8 cellular contexts compared by ENCODE assay signal in the genomic region with DNA sequence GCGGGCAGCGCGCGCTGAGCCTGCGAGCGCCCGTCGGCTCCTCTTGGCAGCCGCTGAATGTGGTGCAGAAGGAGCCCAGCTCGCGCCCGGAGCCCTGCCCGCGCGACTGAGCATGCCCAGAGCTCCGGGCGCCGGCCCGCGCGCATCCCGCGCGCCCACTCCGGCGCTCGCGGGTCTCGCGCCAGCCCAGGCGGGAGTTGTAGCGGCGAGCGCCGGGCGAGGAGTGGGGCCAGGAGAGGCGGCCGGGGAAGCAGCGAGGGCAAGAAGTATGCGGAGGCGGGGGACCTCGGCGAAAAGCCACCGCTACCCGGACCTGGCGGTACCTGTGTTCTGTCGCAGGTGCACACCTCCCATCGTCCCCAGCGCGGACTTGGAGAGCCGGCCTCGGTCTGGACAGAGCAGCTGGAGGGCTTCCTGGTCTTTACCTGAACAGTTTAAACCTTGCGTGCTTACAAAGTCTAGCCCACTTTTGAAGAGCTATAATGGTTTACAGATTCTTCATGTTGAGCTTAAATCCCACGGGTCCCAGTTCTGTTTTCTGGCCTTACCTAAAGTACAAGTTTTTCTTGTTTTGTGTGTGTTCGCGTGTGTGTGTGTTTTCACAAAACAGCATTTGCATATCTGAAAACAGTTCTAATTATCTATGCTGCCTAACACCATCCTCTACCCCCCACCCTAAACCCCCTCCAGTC. TPM values are rescaled to one million over a fixed set of nuclear protein-coding genes. Genes with fewer than 3 reads are reported as not detected.
DNase-seq lines count a peak whose midpoint lies in the region; ATAC-seq and TF ChIP-seq lines count a peak whose summit lies in the region.

A gene (minus strand): TSS at position 61 of the 692 bp plus-strand sequence. CDS start 114 bp downstream, outside the sequence.

- H3K27me3 ChIP-seq in BJ (ENCODE audit: control insufficient read depth, insufficient read depth, low read length) (no peaks in the 10 kb centered on the region), OCI-LY1 (ENCODE audit: insufficient read depth, low read length) (no peaks in the 10 kb centered on the region), mammary epithelial cell (ENCODE audit: insufficient read depth, low read length) (no peaks in the 10 kb centered on the region), iPS-20b (ENCODE audit: insufficient read depth, low read length) (peaks cover 42% of the 10 kb centered on the region)

- in situ Hi-C loops in mammary epithelial cell (cut with MboI; ENCODE audit: low sequenced_read_pairs in 2 of 2) = no loop called here

- ATAC-seq in GM18520 (IDR thresholded peaks at IDR 0.05; ENCODE audit: unreplicated experiment) (peak; percentile 27), HG03196 (IDR thresholded peaks at IDR 0.05; ENCODE audit: unreplicated experiment) (peak; percentile 33)

- H3K9ac ChIP-seq in OCI-LY1 (ENCODE audit: low read length) (no peak within 1 kb of the TSS; the same call in 1 of the 2 replicates), mammary epithelial cell (ENCODE audit: insufficient read depth, low read length) (peak within 1 kb of the TSS; percentile 18), iPS-20b (ENCODE audit: low read depth, low read length) (peak within 1 kb of the TSS; percentile 65; the same call in 1 of the 2 replicates)

- H3K27ac ChIP-seq in OCI-LY1 (ENCODE audit: low read depth, low read length, poor library complexity, severe bottlenecking) (no peak within 1 kb of the TSS), mammary epithelial cell (ENCODE audit: insufficient read depth, low read depth, low read length) (no peak within 1 kb of the TSS), iPS-20b (ENCODE audit: low read length) (no peak within 1 kb of the TSS)

- no peaks in the 10 kb centered on the region for H3K9me3 ChIP-seq in OCI-LY1 (ENCODE audit: low read length)
- no peaks in the 10 kb centered on the region for H3K9me3 ChIP-seq in mammary epithelial cell (replicated peaks; ENCODE audit: insufficient read depth, low read length)
- no peaks in the 10 kb centered on the region for H3K9me3 ChIP-seq in iPS-20b (ENCODE audit: insufficient read depth, low read depth, low read length)

- BruUV-seq in mammary epithelial cell (replicated peaks; lab: Mats Ljungman, UMichigan) = no TSS peak

- dilution Hi-C loops in mammary epithelial cell (cut with HindIII; ENCODE audit: low sequenced_read_pairs) = no loop called here

- 10% methylated on average over 11 of the region's 56 CpGs for WGBS in mammary epithelial cell (ENCODE audit: low coverage, missing lambda C conversion rate)

- no peak for DNase-seq in BJ (ENCODE audit: low read depth)
- peak; percentile 54 for DNase-seq in mammary epithelial cell
- DNase-seq in retina = peak; percentile 86
- DNase-seq in H4 (ENCODE audit: low spot score) = no peak

- H4K20me1 ChIP-seq in OCI-LY1 (ENCODE audit: insufficient read depth, low read length) (no peaks in the 10 kb centered on the region), mammary epithelial cell (ENCODE audit: insufficient read depth, low read length) (no peaks in the 10 kb centered on the region)

- no peak within 1 kb of the TSS for H2AFZ ChIP-seq in OCI-LY1 (ENCODE audit: low read length)
- peak within 1 kb of the TSS; percentile 99 for H2AFZ ChIP-seq in mammary epithelial cell (ENCODE audit: low read depth, low read length)

- H3K4me1 ChIP-seq in OCI-LY1 (ENCODE audit: insufficient read depth, low read length, severe bottlenecking) = peaks cover 7% of the 10 kb centered on the region
- H3K4me1 ChIP-seq in mammary epithelial cell (ENCODE audit: insufficient read depth, low read length) = peaks cover 13% of the 10 kb centered on the region
- H3K4me1 ChIP-seq in iPS-20b (ENCODE audit: insufficient read depth, low read length) = peaks cover 13% of the 10 kb centered on the region

- no peaks in the 10 kb centered on the region for H3K36me3 ChIP-seq in BJ (ENCODE audit: control insufficient read depth, insufficient read depth, low read length)
- H3K36me3 ChIP-seq in OCI-LY1 (ENCODE audit: insufficient read depth, low read length) = no peaks in the 10 kb centered on the region
- no peaks in the 10 kb centered on the region for H3K36me3 ChIP-seq in mammary epithelial cell (ENCODE audit: insufficient read depth, low read length)
- H3K36me3 ChIP-seq in iPS-20b (ENCODE audit: insufficient read depth, low read depth, low read length) = no peaks in the 10 kb centered on the region

- H3F3A ChIP-seq in OCI-LY1 (ENCODE audit: insufficient read depth, low read length) = no peaks in the 10 kb centered on the region

- POLR2A ChIA-PET in BJ (lab: Charles Lee) = interaction anchor here (1.1 kb wide), 1 partner anchor 103 kb away, joined by 5 read pairs; no protein-coding TSS in a partner anchor

- intact Hi-C loops in mammary epithelial cell (cut with micrococcal nuclease) = no loop called here

- H3K4me2 ChIP-seq in OCI-LY1 (ENCODE audit: low read length) = peak within 1 kb of the TSS; percentile 64
- H3K4me2 ChIP-seq in mammary epithelial cell (ENCODE audit: insufficient read depth, low read depth, low read length) = peak within 1 kb of the TSS; percentile 98

- H3K9me2 ChIP-seq in OCI-LY1 (ENCODE audit: low read depth, low read length) = no peaks in the 10 kb centered on the region

- CTCF ChIA-PET in BJ (lab: Yijun Ruan, JAX) (interaction anchor here (0.6 to 1.5 kb wide), 6 partner anchors 68 to 156 kb away, joined by 3 to 8 read pairs (median 4); no protein-coding TSS in a partner anchor), mammary epithelial cell (lab: Charles Lee; ENCODE audit: low non-redundant PET) (no interaction called here)

- no peak for TF ChIP-seq CTCF in BJ (IDR thresholded peaks at IDR 0.05; ENCODE audit: insufficient read depth, low read depth, low read length)
- TF ChIP-seq CTCF in OCI-LY1 (IDR thresholded peaks at IDR 0.05; ENCODE audit: low read length) = no peak
- no peak for TF ChIP-seq CTCF in mammary epithelial cell (conservative IDR thresholded peaks at IDR 0.05 in 1 of 2, IDR thresholded peaks at IDR 0.05 in 1 of 2; ENCODE audit: extremely low read depth in 1 of 2, insufficient read depth in 1 of 2, low read depth in 1 of 2, low read length in 2 of 2)

- H3K79me2 ChIP-seq in OCI-LY1 (ENCODE audit: insufficient read depth, low read length) (no peaks in the 10 kb centered on the region), mammary epithelial cell (ENCODE audit: insufficient read depth, low read length) (peaks cover 4% of the 10 kb centered on the region)

- H3K4me3 ChIP-seq in BJ (ENCODE audit: low read depth, low read length) = peak within 1 kb of the TSS; percentile 65
- H3K4me3 ChIP-seq in OCI-LY1 (ENCODE audit: low read depth, low read length, poor library complexity, severe bottlenecking) = peak within 1 kb of the TSS; percentile 54
- H3K4me3 ChIP-seq in mammary epithelial cell (replicated peaks in 1 of 3; ENCODE audit: insufficient read depth in 1 of 3, low read depth in 2 of 3, low read length in 3 of 3) = peak within 1 kb of the TSS; percentile 70 to 82 (median 70)
- peak within 1 kb of the TSS; percentile 82 for H3K4me3 ChIP-seq in iPS-20b (ENCODE audit: low read length)

RNA-seq across cellular contexts. Expression of the gene that starts here (rescaled TPM):
- polyA plus RNA-seq in BJ (2011; rRNA removed) (244 and 286 TPM in 2 replicates), mammary epithelial cell (7.6 TPM)
- polyA minus RNA-seq in BJ (2011; rRNA and poly(A)+ RNA removed) = 140 and 151 TPM in 2 replicates
- total RNA-seq in mammary epithelial cell = 10 to 100 TPM in 1 of 2 donors, 1 to 10 TPM in 1; 5.1 to 15.8 TPM
- polyA minus RNA-seq in mammary epithelial cell = 12.0 TPM
- total RNA-seq in H4 (2014; rRNA removed; shearing (Covaris generic)) = 4.3 and 6.1 TPM in 2 replicates

Comparison
In these comparisons a context has a peak if more than half of its experiments do, and no peak if none do; other contexts are left out.
1. RNA of the gene that starts here (polyA plus RNA-seq): 244 to 286 TPM in BJ; 7.6 TPM in mammary epithelial cell (single experiment); every median in the first group is over 10 times any median in the second.
2. DNase-seq: peak in mammary epithelial cell (single experiment) and retina (single experiment); none in BJ (single experiment) and H4 (single experiment).
3. Peak in every context shown above with its lines, with median percentiles within 50 percentile points of each other: H3K4me3 ChIP-seq.